Comparison of ENCODE assay signal across 16 cellular contexts in genomic region chr2:65326276-65326675, GRCh38.
"Had no signal": no experiment of that assay in that cellular context is flagged by ENCODE, and none has a peak within 500 bp of the region (broad histone marks: within the 10 kb centered on the region; RNA-seq: fewer than 3 reads in every experiment).

No MANE protein-coding gene starts in this region.

- DNase-seq: activated CD4-positive, alpha-beta memory T cell treated with anti-CD3 and anti-CD28 coated beads, Interleukin-2, amount 10 ng/mL, durations not matched to agents 7 days and 5 days; activated CD4-positive, alpha-beta T cell treated with anti-CD3 and anti-CD28 coated beads for 4 hours; activated effector memory CD4-positive, alpha-beta T cell treated with Interleukin-2 at 50 U/mL for 16 hours; activated T-cell treated with anti-CD3 and anti-CD28 coated beads, Interleukin-2, amount 50 U/mL, for 4 hours; adrenal gland; dorsolateral prefrontal cortex; left ventricle myocardium superior; occipital lobe; stimulated activated CD4-positive, alpha-beta T cell treated with anti-CD3 and anti-CD28 coated beads, Interleukin-4, amount 100 ng/mL, for 24 hours; stimulated activated naive CD4-positive, alpha-beta T cell; tibial artery had no signal

- H3K4me2 ChIP-seq: hepatocyte had no signal

- ATAC-seq: activated T-cell treated with anti-CD3 and anti-CD28 coated beads, Interleukin-2, amount 50 U/mL, for 4 hours; esophagus mucosa; left ventricle myocardium superior had no signal

- H3K4me1 ChIP-seq: right atrium auricular region, tibial artery had no signal

- H3K36me3 ChIP-seq: adrenal gland, cardiac muscle cell had no signal

- H3K27ac ChIP-seq: adrenal gland, cardiac muscle cell, dorsolateral prefrontal cortex, hepatocyte, right atrium auricular region, skin epidermis, tibial artery had no signal

- H3K79me2 ChIP-seq: hepatocyte had no signal

- H2AFZ ChIP-seq: hepatocyte had no signal

- H3K4me3 ChIP-seq: adrenal gland, cardiac muscle cell, dorsolateral prefrontal cortex, hepatocyte, right atrium auricular region, skin epidermis, tibial artery had no signal

- H3K9me3 ChIP-seq: adrenal gland, right atrium auricular region, tibial artery had no signal

- H3K27me3 ChIP-seq: adrenal gland, cardiac muscle cell, dorsolateral prefrontal cortex, hepatocyte, right atrium auricular region, tibial artery had no signal
